13 cellular contexts compared by ENCODE assay signal in the genomic region with DNA sequence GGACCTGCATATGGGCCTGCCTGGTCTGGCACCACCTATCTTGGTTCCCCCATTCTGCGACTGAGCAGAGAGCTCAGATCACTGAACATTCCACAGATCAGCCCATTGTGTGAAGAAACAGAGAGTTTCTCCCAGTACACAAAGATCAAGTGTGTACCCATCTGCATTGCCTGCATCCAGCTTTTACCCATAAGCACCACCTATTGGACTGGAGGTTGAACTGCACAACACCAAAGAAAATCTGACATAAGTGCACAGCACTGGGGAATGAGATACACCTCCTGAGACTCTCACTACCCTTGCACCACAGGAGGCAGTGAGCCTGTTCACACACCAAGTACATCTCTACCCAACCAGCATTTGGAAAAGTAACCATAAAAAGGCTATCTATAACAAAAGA.
DNase-seq lines count a peak whose midpoint lies in the region; ATAC-seq and TF ChIP-seq lines count a peak whose summit lies in the region.
"Had no signal": no experiment of that assay in that cellular context is flagged by ENCODE, and none has a peak within 500 bp of the region (broad histone marks: within the 10 kb centered on the region; RNA-seq: fewer than 3 reads in every experiment).

No MANE protein-coding gene starts in this region.

- no peak overlapping the region for H3K9ac ChIP-seq in DND-41 (ENCODE audit: low read depth, low read length)
- no peak overlapping the region for H3K9ac ChIP-seq in MM.1S (ENCODE audit: low read length)

- peak; percentile 42 for TF ChIP-seq CTCF in DND-41 (IDR thresholded peaks at IDR 0.05; ENCODE audit: borderline replicate concordance, extremely low read depth, low read length, poor library complexity, severe bottlenecking)
- 0 out of 2 replicates have a peak, but pooled peaks have one; percentile 4 for TF ChIP-seq CTCF in MM.1S (IDR thresholded peaks at IDR 0.05; ENCODE audit: low read length)
- peak; percentile 14 for TF ChIP-seq CTCF in fibroblast of mammary gland (conservative IDR thresholded peaks at IDR 0.05; ENCODE audit: control insufficient read depth, insufficient read depth, low read depth, low read length)

- H3K4me2 ChIP-seq in DND-41 (ENCODE audit: insufficient read depth, low read length) (no peak overlapping the region), MM.1S (ENCODE audit: low read depth, low read length) (no peak overlapping the region)

- no peaks in the 10 kb centered on the region for H3F3A ChIP-seq in MM.1S (ENCODE audit: insufficient read depth, low read length)

- no peaks in the 10 kb centered on the region for H3K9me2 ChIP-seq in MM.1S (replicated peaks; ENCODE audit: insufficient read depth, low read length)

- H3K36me3 ChIP-seq in DND-41 (ENCODE audit: insufficient read depth, low read length) (no peaks in the 10 kb centered on the region), MM.1S (replicated peaks; ENCODE audit: insufficient read depth, low read length) (no peaks in the 10 kb centered on the region)

- H3K27me3 ChIP-seq in DND-41 (ENCODE audit: insufficient read depth, low read length, poor library complexity), result no peaks in the 10 kb centered on the region
- no peaks in the 10 kb centered on the region for H3K27me3 ChIP-seq in MM.1S (replicated peaks; ENCODE audit: insufficient read depth, low read length)

- H3K79me2 ChIP-seq in DND-41 (ENCODE audit: insufficient read depth, low read length) (no peaks in the 10 kb centered on the region), MM.1S (ENCODE audit: low read length) (no peaks in the 10 kb centered on the region)

- ATAC-seq in DND-41 (ENCODE audit: insufficient read depth, low read depth) (peak; percentile 53; the same call in 1 of the 3 replicates), GM19463 (IDR thresholded peaks at IDR 0.05; ENCODE audit: unreplicated experiment) (peak; percentile 47), HG03139 (IDR thresholded peaks at IDR 0.05; ENCODE audit: unreplicated experiment) (no peak)

- H4K20me1 ChIP-seq in DND-41 (ENCODE audit: insufficient read depth, low read length) (no peaks in the 10 kb centered on the region), MM.1S (ENCODE audit: insufficient read depth, low read length) (no peaks in the 10 kb centered on the region)

- H3K4me1 ChIP-seq in DND-41 (ENCODE audit: insufficient read depth, low read length), result no peaks in the 10 kb centered on the region
- H3K4me1 ChIP-seq in MM.1S (ENCODE audit: low read length), result no peaks in the 10 kb centered on the region

- H3K4me3 ChIP-seq in DND-41 (ENCODE audit: low read depth in 1 of 2, low read length in 2 of 2) (no peak overlapping the region), MM.1S (ENCODE audit: low read length) (no peak overlapping the region), fibroblast of mammary gland (ENCODE audit: control insufficient read depth, low read depth, low read length) (no peak overlapping the region)

- H3K27ac ChIP-seq in DND-41 (ENCODE audit: low read length) (no peak overlapping the region), MM.1S (ENCODE audit: low read length) (no peak overlapping the region)

- H3K9me3 ChIP-seq in DND-41 (ENCODE audit: insufficient read depth, low read length, severe bottlenecking) (no peaks in the 10 kb centered on the region), MM.1S (replicated peaks; ENCODE audit: insufficient read depth, low read length) (no peaks in the 10 kb centered on the region)

- H2AFZ ChIP-seq in DND-41 (ENCODE audit: low read depth, low read length) (no peak overlapping the region), MM.1S (ENCODE audit: low read length) (no peak overlapping the region)

- DNase-seq in DND-41 (no peak), MM.1S (no peak), fibroblast of mammary gland (ENCODE audit: low read depth) (no peak), SIG-M5 (lab: John Stamatoyannopoulos, UW) (no peak), Kasumi-1 (lab: John Stamatoyannopoulos, UW) (no peak), NCI-H2029 treated with DMSO at 0.1 percent for 48 hours (lab: John Stamatoyannopoulos, UW) (no peak)
- DNase-seq: activated CD4-positive, alpha-beta T cell treated with anti-CD3 and anti-CD28 coated beads, Interleukin-2, amount 50 U/mL, for 48 hours; glutamatergic neuron; NCI-H510A treated with DMSO at 0.1 percent for 48 hours; Right ventricle myocardium superior; T-helper 9 cell had no signal
